Comparison of ENCODE assay signal across 1 cellular context in the genomic region with DNA sequence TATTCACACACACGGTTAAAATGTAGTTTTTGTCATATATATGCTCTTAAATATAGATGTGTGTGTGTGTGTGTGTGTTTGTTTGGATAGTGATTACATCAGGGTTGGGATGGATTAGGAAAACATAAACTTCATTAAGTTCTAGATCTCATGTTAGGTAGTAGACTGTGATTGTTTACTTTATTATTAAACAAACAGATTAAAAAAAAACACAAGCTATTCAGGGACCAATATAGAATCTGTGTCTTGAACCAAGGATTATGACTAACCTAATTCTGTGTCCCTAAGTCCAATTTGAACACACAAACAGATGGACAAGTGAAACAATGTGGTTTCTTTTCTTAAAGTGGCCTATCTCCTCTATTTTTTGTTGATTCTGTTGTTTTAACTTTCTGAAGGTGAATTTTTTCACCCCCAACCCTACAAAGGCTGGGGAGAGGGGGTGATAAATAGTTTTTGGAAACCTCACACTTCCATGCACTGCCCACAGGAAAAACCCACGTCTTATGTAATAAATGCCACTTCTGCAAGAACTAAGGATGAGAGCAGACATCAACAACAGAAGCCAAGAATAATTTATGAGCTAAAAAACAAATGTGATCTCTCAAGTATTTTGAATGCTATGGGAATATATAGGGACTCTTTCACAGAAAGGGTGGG.
TF ChIP-seq lines count a peak whose summit lies in the region.

No MANE protein-coding gene starts in this region.

TF ChIP-seq in GM12878, 131 proteins besides CTCF, POLR2A, EP300 and RAD21:
- TF ChIP-seq NR2F1 (conservative IDR thresholded peaks at IDR 0.05) (no peak), RCOR1 (conservative IDR thresholded peaks at IDR 0.05; ENCODE audit: low read depth, low read length) (no peak)
TF ChIP-seq in GM12878: peak in this region for 0.
